In genomic region chr14:52950410-52950897, GRCh38 we compare ENCODE assay signal across 8 cellular contexts. TPM values are rescaled to one million over a fixed set of nuclear protein-coding genes. Genes with fewer than 3 reads are reported as not detected.
A peak's percentile ranks its signal among the peaks of the same experiment; 100 is the strongest.
DNase-seq lines count a peak whose midpoint lies in the region; ATAC-seq and TF ChIP-seq lines count a peak whose summit lies in the region.

No MANE protein-coding gene starts in this region.

- no peak for DNase-seq in AG04450 (ENCODE audit: low read depth, low spot score)
- peak; percentile 31 for DNase-seq in LoVo (ENCODE audit: low spot score)
- DNase-seq in activated CD8-positive, alpha-beta T cell treated with anti-CD3 and anti-CD28 coated beads for 36 hours = peak; percentile 14
- no peak for DNase-seq in epithelial cell of prostate (ENCODE audit: low read depth, low spot score)
- DNase-seq in thyroid gland = peak; percentile 63 to 70
- DNase-seq in effector CD8-positive, alpha-beta T cell (lab: John Stamatoyannopoulos, UW) = no peak

- peaks cover 22% of the 10 kb centered on the region for H3K4me1 ChIP-seq in mononuclear cell (ENCODE audit: insufficient read depth, low read length)
- H3K4me1 ChIP-seq in thyroid gland = peaks cover 12 to 16% of the 10 kb centered on the region in 2 donors

- CTCF ChIA-PET in AG04450 (lab: Charles Lee) = interaction anchor here (0.7 kb wide), 1 partner anchor 17 kb away, joined by 7 read pairs; no protein-coding TSS in a partner anchor
- CTCF ChIA-PET in activated CD8-positive, alpha-beta T cell treated with anti-CD3 and anti-CD28 coated beads for 36 hours (lab: Charles Lee) = interaction anchor here (0.5 to 1.4 kb wide), 3 partner anchors 11 to 29 kb away, joined by 3 to 5 read pairs (median 4); no protein-coding TSS in a partner anchor

- H3K36me3 ChIP-seq in thyroid gland = no peaks in the 10 kb centered on the region

- H3K4me3 ChIP-seq in AG04450 (ENCODE audit: low read depth, low read length) = peak overlapping the region; percentile 100
- peak overlapping the region; percentile 26 for H3K4me3 ChIP-seq in mononuclear cell (ENCODE audit: low read length)
- peak overlapping the region; percentile 28 to 98 (median 89) for H3K4me3 ChIP-seq in thyroid gland (replicated peaks in 1 of 3)

- H3K9me3 ChIP-seq in AG04450 (ENCODE audit: control insufficient read depth, insufficient read depth, low read length) (no peaks in the 10 kb centered on the region; the same call in 1 of the 2 replicates), mononuclear cell (ENCODE audit: low read depth, low read length) (no peaks in the 10 kb centered on the region), thyroid gland (no peaks in the 10 kb centered on the region)

- H3K27me3 ChIP-seq in AG04450 (ENCODE audit: control insufficient read depth, insufficient read depth, low read length) (no peaks in the 10 kb centered on the region), mononuclear cell (ENCODE audit: insufficient read depth, low read length) (peaks cover 73% of the 10 kb centered on the region), thyroid gland (no peaks in the 10 kb centered on the region)

- H3K27me3 Mint-ChIP-seq in activated CD8-positive, alpha-beta T cell treated with anti-CD3 and anti-CD28 coated beads for 36 hours = peaks cover 45% of the 10 kb centered on the region

- H3K27ac ChIP-seq in AG04450 (ENCODE audit: low read depth, low read length) = peak overlapping the region; percentile 85
- H3K27ac ChIP-seq in epithelial cell of prostate = peak overlapping the region; percentile 72
- H3K27ac ChIP-seq in thyroid gland = peak overlapping the region; percentile 94 to 99 (median 97)

- peaks cover 28% of the 10 kb centered on the region for H3K4me1 Mint-ChIP-seq in activated CD8-positive, alpha-beta T cell treated with anti-CD3 and anti-CD28 coated beads for 36 hours (ENCODE audit: low read depth)

- no peaks in the 10 kb centered on the region for H3K36me3 Mint-ChIP-seq in activated CD8-positive, alpha-beta T cell treated with anti-CD3 and anti-CD28 coated beads for 36 hours (ENCODE audit: low read depth)

- no peak for TF ChIP-seq POLR2A in thyroid gland (IDR thresholded peaks at IDR 0.05)

- intact Hi-C loops in activated CD8-positive, alpha-beta T cell treated with anti-CD3 and anti-CD28 coated beads for 36 hours (cut with micrococcal nuclease) = no loop called here
- intact Hi-C loops in thyroid gland (cut with DNase I) = no loop called here

- H3K27ac Mint-ChIP-seq in activated CD8-positive, alpha-beta T cell treated with anti-CD3 and anti-CD28 coated beads for 36 hours = no peak overlapping the region

- H3K9me3 Mint-ChIP-seq in activated CD8-positive, alpha-beta T cell treated with anti-CD3 and anti-CD28 coated beads for 36 hours = no peaks in the 10 kb centered on the region

- peak overlapping the region; percentile 81 for H3K4me3 Mint-ChIP-seq in activated CD8-positive, alpha-beta T cell treated with anti-CD3 and anti-CD28 coated beads for 36 hours

- 0 to 1% methylated on average over 22 to 24 of the region's 56 CpGs for WGBS in thyroid gland, 2 donors

- POLR2A ChIA-PET in AG04450 (lab: Yijun Ruan, JAX) = interaction anchor here (1.0 kb wide), 3 partner anchors 16 to 69 kb away, joined by 3 to 5 read pairs (median 4); no protein-coding TSS in a partner anchor
- POLR2A ChIA-PET in activated CD8-positive, alpha-beta T cell treated with anti-CD3 and anti-CD28 coated beads for 36 hours (lab: Charles Lee) = interaction anchor here (0.6 kb wide), 1 partner anchor 275 kb away, joined by 3 read pairs; no protein-coding TSS in a partner anchor

- no peak for TF ChIP-seq CTCF in AG04450 (IDR thresholded peaks at IDR 0.05; ENCODE audit: low read depth, low read length)
- TF ChIP-seq CTCF in activated CD8-positive, alpha-beta T cell treated with anti-CD3 and anti-CD28 coated beads for 36 hours (IDR thresholded peaks at IDR 0.05) = no peak
- TF ChIP-seq CTCF in thyroid gland (IDR thresholded peaks at IDR 0.05) = peak in 1 of 6 experiments; percentile 10

- peak; percentile 40 for ATAC-seq in GM19035 (IDR thresholded peaks at IDR 0.05; ENCODE audit: unreplicated experiment)
- peak; percentile 58 for ATAC-seq in activated CD8-positive, alpha-beta T cell treated with anti-CD3 and anti-CD28 coated beads for 36 hours

RNA-seq across cellular contexts. Expression of gene FERMT2, which starts 0.4 kb away (rescaled TPM):
- 336 and 485 TPM in 2 replicates for polyA plus RNA-seq in AG04450 (2011; rRNA removed)
- 166 and 200 TPM in 2 replicates for polyA minus RNA-seq in AG04450 (2011; rRNA and poly(A)+ RNA removed)
- total RNA-seq in activated CD8-positive, alpha-beta T cell treated with anti-CD3 and anti-CD28 coated beads for 36 hours = 1 to 10 TPM in 1 of 2 experiments, under 1 TPM in 1; 0.77 to 1.0 TPM
- total RNA-seq in mononuclear cell (1.6 TPM), thyroid gland (10 to 100 TPM; 57.1 to 98.5 (median 74.2) TPM)

Comparison
In these comparisons a context has a peak if more than half of its experiments do, and no peak if none do; other contexts are left out.
1. DNase-seq: peak in LoVo (single experiment), activated CD8-positive, alpha-beta T cell treated with anti-CD3 and anti-CD28 coated beads for 36 hours (single experiment) and thyroid gland (2 of 2); none in AG04450 (single experiment), epithelial cell of prostate (single experiment) and effector CD8-positive, alpha-beta T cell (single experiment).
2. H3K4me3 ChIP-seq: peak in every context shown above with its lines; median percentile 100 in AG04450; 89 in thyroid gland; 26 in mononuclear cell.
3. RNA of gene FERMT2, which starts 0.4 kb away (total RNA-seq): 57.1 to 98.5 TPM in thyroid gland; 1.6 TPM in mononuclear cell (single experiment) and 0.77 to 1.0 TPM in activated CD8-positive, alpha-beta T cell treated with anti-CD3 and anti-CD28 coated beads for 36 hours; every median in the first group is over 10 times any median in the second.
4. Peak in every context shown above with its lines, with median percentiles within 50 percentile points of each other: H3K27ac ChIP-seq.